In the genomic region with DNA sequence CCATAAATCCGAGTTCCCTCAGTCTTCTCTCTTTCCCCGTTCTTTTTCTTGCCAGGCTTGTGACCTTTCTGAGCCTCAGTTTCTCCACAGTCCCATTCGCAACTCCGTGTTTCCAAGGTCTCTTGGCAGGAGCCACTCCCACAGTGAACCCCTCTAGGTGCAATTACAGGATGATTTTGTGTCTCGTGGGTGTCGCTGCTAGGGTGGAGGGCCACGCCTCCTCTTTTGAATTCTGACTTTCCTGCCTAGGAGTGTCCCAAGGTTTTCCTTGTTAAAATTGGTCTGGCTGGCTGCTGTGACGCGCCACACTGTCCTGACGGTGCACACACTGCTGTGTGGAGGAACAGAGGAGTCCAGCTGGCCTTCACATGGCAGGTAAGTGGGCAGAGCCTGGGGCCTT, we compare ENCODE assay signal across 1 cellular context.
TF ChIP-seq lines count a peak whose summit lies in the region.

Gene TGM6 (plus strand): TSS at position 301 of the 400 bp plus-strand sequence. CDS start 68 bp downstream, at position 369.

TF ChIP-seq in WTC11, 78 proteins besides CTCF, POLR2A, EP300 and RAD21:
- TF ChIP-seq AR (CRISPR knock-in tag; IDR thresholded peaks at IDR 0.05) (no peak), SMAD3 (CRISPR knock-in tag; IDR thresholded peaks at IDR 0.05; ENCODE audit: borderline replicate concordance) (no peak), ZNF671 (CRISPR knock-in tag; IDR thresholded peaks at IDR 0.05) (no peak), TEAD4 (CRISPR knock-in tag; IDR thresholded peaks at IDR 0.05) (no peak), ZSCAN18 (CRISPR knock-in tag; IDR thresholded peaks at IDR 0.05) (no peak), PRRX2 (CRISPR knock-in tag; IDR thresholded peaks at IDR 0.05) (no peak), ZNF416 (CRISPR knock-in tag; IDR thresholded peaks at IDR 0.05) (no peak), KAT7 (CRISPR knock-in tag; IDR thresholded peaks at IDR 0.05; ENCODE audit: borderline replicate concordance) (no peak), NFYB (CRISPR knock-in tag; conservative IDR thresholded peaks at IDR 0.05; ENCODE audit: low read depth) (no peak), ZMAT4 (CRISPR knock-in tag; IDR thresholded peaks at IDR 0.05) (no peak), ZNF219 (CRISPR knock-in tag; IDR thresholded peaks at IDR 0.05; ENCODE audit: borderline replicate concordance) (no peak)
- TF ChIP-seq, protein P1, sequence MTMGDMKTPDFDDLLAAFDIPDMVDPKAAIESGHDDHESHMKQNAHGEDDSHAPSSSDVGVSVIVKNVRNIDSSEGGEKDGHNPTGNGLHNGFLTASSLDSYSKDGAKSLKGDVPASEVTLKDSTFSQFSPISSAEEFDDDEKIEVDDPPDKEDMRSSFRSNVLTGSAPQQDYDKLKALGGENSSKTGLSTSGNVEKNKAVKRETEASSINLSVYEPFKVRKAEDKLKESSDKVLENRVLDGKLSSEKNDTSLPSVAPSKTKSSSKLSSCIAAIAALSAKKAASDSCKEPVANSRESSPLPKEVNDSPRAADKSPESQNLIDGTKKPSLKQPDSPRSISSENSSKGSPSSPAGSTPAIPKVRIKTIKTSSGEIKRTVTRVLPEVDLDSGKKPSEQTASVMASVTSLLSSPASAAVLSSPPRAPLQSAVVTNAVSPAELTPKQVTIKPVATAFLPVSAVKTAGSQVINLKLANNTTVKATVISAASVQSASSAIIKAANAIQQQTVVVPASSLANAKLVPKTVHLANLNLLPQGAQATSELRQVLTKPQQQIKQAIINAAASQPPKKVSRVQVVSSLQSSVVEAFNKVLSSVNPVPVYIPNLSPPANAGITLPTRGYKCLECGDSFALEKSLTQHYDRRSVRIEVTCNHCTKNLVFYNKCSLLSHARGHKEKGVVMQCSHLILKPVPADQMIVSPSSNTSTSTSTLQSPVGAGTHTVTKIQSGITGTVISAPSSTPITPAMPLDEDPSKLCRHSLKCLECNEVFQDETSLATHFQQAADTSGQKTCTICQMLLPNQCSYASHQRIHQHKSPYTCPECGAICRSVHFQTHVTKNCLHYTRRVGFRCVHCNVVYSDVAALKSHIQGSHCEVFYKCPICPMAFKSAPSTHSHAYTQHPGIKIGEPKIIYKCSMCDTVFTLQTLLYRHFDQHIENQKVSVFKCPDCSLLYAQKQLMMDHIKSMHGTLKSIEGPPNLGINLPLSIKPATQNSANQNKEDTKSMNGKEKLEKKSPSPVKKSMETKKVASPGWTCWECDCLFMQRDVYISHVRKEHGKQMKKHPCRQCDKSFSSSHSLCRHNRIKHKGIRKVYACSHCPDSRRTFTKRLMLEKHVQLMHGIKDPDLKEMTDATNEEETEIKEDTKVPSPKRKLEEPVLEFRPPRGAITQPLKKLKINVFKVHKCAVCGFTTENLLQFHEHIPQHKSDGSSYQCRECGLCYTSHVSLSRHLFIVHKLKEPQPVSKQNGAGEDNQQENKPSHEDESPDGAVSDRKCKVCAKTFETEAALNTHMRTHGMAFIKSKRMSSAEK (CRISPR knock-in tag; IDR thresholded peaks at IDR 0.05; ENCODE audit: borderline replicate concordance) = no peak
- TF ChIP-seq, protein P2, sequence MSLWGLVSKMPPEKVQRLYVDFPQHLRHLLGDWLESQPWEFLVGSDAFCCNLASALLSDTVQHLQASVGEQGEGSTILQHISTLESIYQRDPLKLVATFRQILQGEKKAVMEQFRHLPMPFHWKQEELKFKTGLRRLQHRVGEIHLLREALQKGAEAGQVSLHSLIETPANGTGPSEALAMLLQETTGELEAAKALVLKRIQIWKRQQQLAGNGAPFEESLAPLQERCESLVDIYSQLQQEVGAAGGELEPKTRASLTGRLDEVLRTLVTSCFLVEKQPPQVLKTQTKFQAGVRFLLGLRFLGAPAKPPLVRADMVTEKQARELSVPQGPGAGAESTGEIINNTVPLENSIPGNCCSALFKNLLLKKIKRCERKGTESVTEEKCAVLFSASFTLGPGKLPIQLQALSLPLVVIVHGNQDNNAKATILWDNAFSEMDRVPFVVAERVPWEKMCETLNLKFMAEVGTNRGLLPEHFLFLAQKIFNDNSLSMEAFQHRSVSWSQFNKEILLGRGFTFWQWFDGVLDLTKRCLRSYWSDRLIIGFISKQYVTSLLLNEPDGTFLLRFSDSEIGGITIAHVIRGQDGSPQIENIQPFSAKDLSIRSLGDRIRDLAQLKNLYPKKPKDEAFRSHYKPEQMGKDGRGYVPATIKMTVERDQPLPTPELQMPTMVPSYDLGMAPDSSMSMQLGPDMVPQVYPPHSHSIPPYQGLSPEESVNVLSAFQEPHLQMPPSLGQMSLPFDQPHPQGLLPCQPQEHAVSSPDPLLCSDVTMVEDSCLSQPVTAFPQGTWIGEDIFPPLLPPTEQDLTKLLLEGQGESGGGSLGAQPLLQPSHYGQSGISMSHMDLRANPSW (CRISPR knock-in tag; conservative IDR thresholded peaks at IDR 0.05; ENCODE audit: low read depth) = no peak
- TF ChIP-seq, protein P3, sequence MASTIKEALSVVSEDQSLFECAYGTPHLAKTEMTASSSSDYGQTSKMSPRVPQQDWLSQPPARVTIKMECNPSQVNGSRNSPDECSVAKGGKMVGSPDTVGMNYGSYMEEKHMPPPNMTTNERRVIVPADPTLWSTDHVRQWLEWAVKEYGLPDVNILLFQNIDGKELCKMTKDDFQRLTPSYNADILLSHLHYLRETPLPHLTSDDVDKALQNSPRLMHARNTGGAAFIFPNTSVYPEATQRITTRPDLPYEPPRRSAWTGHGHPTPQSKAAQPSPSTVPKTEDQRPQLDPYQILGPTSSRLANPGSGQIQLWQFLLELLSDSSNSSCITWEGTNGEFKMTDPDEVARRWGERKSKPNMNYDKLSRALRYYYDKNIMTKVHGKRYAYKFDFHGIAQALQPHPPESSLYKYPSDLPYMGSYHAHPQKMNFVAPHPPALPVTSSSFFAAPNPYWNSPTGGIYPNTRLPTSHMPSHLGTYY (CRISPR knock-in tag; IDR thresholded peaks at IDR 0.05) = no peak
- TF ChIP-seq, protein P4, sequence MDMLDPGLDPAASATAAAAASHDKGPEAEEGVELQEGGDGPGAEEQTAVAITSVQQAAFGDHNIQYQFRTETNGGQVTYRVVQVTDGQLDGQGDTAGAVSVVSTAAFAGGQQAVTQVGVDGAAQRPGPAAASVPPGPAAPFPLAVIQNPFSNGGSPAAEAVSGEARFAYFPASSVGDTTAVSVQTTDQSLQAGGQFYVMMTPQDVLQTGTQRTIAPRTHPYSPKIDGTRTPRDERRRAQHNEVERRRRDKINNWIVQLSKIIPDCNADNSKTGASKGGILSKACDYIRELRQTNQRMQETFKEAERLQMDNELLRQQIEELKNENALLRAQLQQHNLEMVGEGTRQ (CRISPR knock-in tag; IDR thresholded peaks at IDR 0.05) = no peak
